ENCODE assay signal across 15 cellular contexts in genomic region chr6:17905611-17906592, GRCh38.
DNase-seq lines count a peak whose midpoint lies in the region; ATAC-seq and TF ChIP-seq lines count a peak whose summit lies in the region.
"Had no signal": no experiment of that assay in that cellular context is flagged by ENCODE, and none has a peak within 500 bp of the region (broad histone marks: within the 10 kb centered on the region; RNA-seq: fewer than 3 reads in every experiment).

No MANE protein-coding gene starts in this region.

- no peaks in the 10 kb centered on the region for H3K27me3 ChIP-seq in BJ (ENCODE audit: control insufficient read depth, insufficient read depth, low read length)

- no peak for ATAC-seq in T-cell (replicated peaks in 1 of 4)
- no peak for ATAC-seq in HG03342 (IDR thresholded peaks at IDR 0.05; ENCODE audit: unreplicated experiment)
- no peak for ATAC-seq in GM18870 (IDR thresholded peaks at IDR 0.05; ENCODE audit: unreplicated experiment)

- H3K27me3 Mint-ChIP-seq in T-cell = peaks cover 19% of the 10 kb centered on the region in 2 donors
- H3K27me3 Mint-ChIP-seq: naive B cell had no signal

- H3K36me3 Mint-ChIP-seq in T-cell = no peaks in the 10 kb centered on the region
- H3K36me3 Mint-ChIP-seq: CD4-positive, alpha-beta memory T cell had no signal

- H3K27ac Mint-ChIP-seq in T-cell = no peak overlapping the region
- H3K27ac Mint-ChIP-seq: CD4-positive, alpha-beta memory T cell; endodermal cell; IgD-negative memory B cell had no signal

- TF ChIP-seq CTCF in BJ (IDR thresholded peaks at IDR 0.05; ENCODE audit: insufficient read depth, low read depth, low read length) = no peak

- H3K4me3 Mint-ChIP-seq in T-cell = no peak overlapping the region
- H3K4me3 Mint-ChIP-seq: CD4-positive, alpha-beta memory T cell; endodermal cell; naive B cell had no signal

- peak overlapping the region; percentile 90 for H3K27ac ChIP-seq in epithelial cell of prostate

- peaks cover 0 to 8% (median 0%) of the 10 kb centered on the region in 3 donors for H3K4me1 Mint-ChIP-seq in T-cell

- POLR2A ChIA-PET in BJ (lab: Charles Lee) = no interaction called here
- POLR2A ChIA-PET in T-cell (lab: Charles Lee) = interaction anchor here in 1 of 2 donors (0.6 kb wide), 2 partner anchors 23 to 253 kb away, joined by 4 to 7 read pairs; no protein-coding TSS in a partner anchor

- DNase-seq in BJ (ENCODE audit: low read depth) = peak; percentile 55
- peak; percentile 52 for DNase-seq in RPMI7951 (ENCODE audit: low read depth)
- no peak for DNase-seq in epithelial cell of prostate (ENCODE audit: low read depth, low spot score)
- peak; percentile 43 for DNase-seq in pons (ENCODE audit: low spot score)
- DNase-seq in cerebellum (ENCODE audit: low spot score) = no peak
- DNase-seq in T-cell = no peak
- DNase-seq: CD4-positive, alpha-beta memory T cell; endodermal cell; GOT3; naive B cell; NCI-H2029; stimulated activated CD8-positive, alpha-beta memory T cell treated with anti-CD3 and anti-CD28 coated beads, Interleukin-4, amount 100 ng/mL, for 48 hours had no signal

- H3K4me3 ChIP-seq in BJ (ENCODE audit: low read depth, low read length) = no peak overlapping the region

- peaks cover 0 to 4% (median 0%) of the 10 kb centered on the region in 3 donors for H3K9me3 Mint-ChIP-seq in T-cell

- no peaks in the 10 kb centered on the region for H3K36me3 ChIP-seq in BJ (ENCODE audit: control insufficient read depth, insufficient read depth, low read length)

- CTCF ChIA-PET in BJ (lab: Yijun Ruan, JAX) (interaction anchor here (0.7 to 1.6 kb wide), 4 partner anchors 13 to 91 kb away, joined by 3 to 5 read pairs (median 4); no protein-coding TSS in a partner anchor), T-cell (lab: Charles Lee) (no interaction called here)

Comparison
In these comparisons a context has a peak if more than half of its experiments do, and no peak if none do; other contexts are left out.
1. DNase-seq: peak in BJ (single experiment), RPMI7951 (single experiment) and pons (single experiment); none in epithelial cell of prostate (single experiment), cerebellum (single experiment) and T-cell (0 of 34).